8 cellular contexts compared by ENCODE assay signal in genomic region chr6:150865043-150865405, GRCh38. TPM values are rescaled to one million over a fixed set of nuclear protein-coding genes. Genes with fewer than 3 reads are reported as not detected.
DNase-seq lines count a peak whose midpoint lies in the region; ATAC-seq and TF ChIP-seq lines count a peak whose summit lies in the region.

No MANE protein-coding gene starts in this region.

- H3K27me3 ChIP-seq in right atrium auricular region: no peaks in the 10 kb centered on the region
- H3K27me3 ChIP-seq in aorta (ENCODE audit: control insufficient read depth in 1 of 2, insufficient read depth in 2 of 2, low read length in 1 of 2): no peaks in the 10 kb centered on the region

- H3K27ac ChIP-seq in right atrium auricular region (peak overlapping the region; percentile 88 to 95), aorta (ENCODE audit: low read depth in 1 of 2, low read length in 2 of 2) (peak overlapping the region; percentile 68 to 79)

- WGBS in aorta, 2 donors: 6 to 7% methylated on average over 5 of the region's 5 CpGs

- H3K9me3 ChIP-seq in right atrium auricular region (no peaks in the 10 kb centered on the region), aorta (ENCODE audit: control insufficient read depth, low read length) (no peaks in the 10 kb centered on the region)

- H3K36me3 Mint-ChIP-seq in memory B cell: peaks cover 2% of the 10 kb centered on the region

- H3K27me3 Mint-ChIP-seq in memory B cell: peaks cover 2% of the 10 kb centered on the region

- H3K4me1 Mint-ChIP-seq in memory B cell: peaks cover 14% of the 10 kb centered on the region

- in situ Hi-C loops in astrocyte of the cerebellum (cut with HindIII; ENCODE audit: low sequenced_read_pairs): no loop called here

- H3K4me3 Mint-ChIP-seq in memory B cell: peak overlapping the region; percentile 85

- H3K4me3 ChIP-seq in right atrium auricular region (peak overlapping the region; percentile 68 to 71), astrocyte of the cerebellum (ENCODE audit: low read depth, low read length) (peak overlapping the region; percentile 78), aorta (ENCODE audit: low read length in 2 of 2) (peak overlapping the region in 1 of 2 donors; percentile 81)

- H3K27ac Mint-ChIP-seq in memory B cell: no peak overlapping the region

- intact Hi-C loops in left cardiac atrium (cut with DNase I) (no loop called here), aorta (cut with DNase I) (no loop called here), head of caudate nucleus (cut with DNase I) (no loop called here)

- no peak for DNase-seq in right atrium auricular region (ENCODE audit: low spot score)
- DNase-seq in left cardiac atrium: no peak
- no peak for DNase-seq in astrocyte of the cerebellum (ENCODE audit: low read depth)
- no peak for DNase-seq in memory B cell (ENCODE audit: low spot score in 2 of 2)
- no peak for DNase-seq in aorta
- DNase-seq in head of caudate nucleus: no peak

- H3K9me3 Mint-ChIP-seq in memory B cell: no peaks in the 10 kb centered on the region

- H3K4me1 ChIP-seq in right atrium auricular region: peaks cover 0 to 14% of the 10 kb centered on the region in 2 donors
- H3K4me1 ChIP-seq in aorta (ENCODE audit: control insufficient read depth in 1 of 2, insufficient read depth in 2 of 2, low read length in 2 of 2): no peaks in the 10 kb centered on the region

- no peak for ATAC-seq in left cardiac atrium
- ATAC-seq in memory B cell (ENCODE audit: low read depth): no peak
- no peak for ATAC-seq in aorta (ENCODE audit: low FRiP score)
- no peak for ATAC-seq in GM21360 (IDR thresholded peaks at IDR 0.05; ENCODE audit: unreplicated experiment)
- ATAC-seq in GM21723 (IDR thresholded peaks at IDR 0.05; ENCODE audit: unreplicated experiment): no peak

- TF ChIP-seq CTCF in right atrium auricular region (IDR thresholded peaks at IDR 0.05) (no peak), astrocyte of the cerebellum (IDR thresholded peaks at IDR 0.05; ENCODE audit: low read depth, low read length, missing control alignments) (no peak)

- no peaks in the 10 kb centered on the region for H3K36me3 ChIP-seq in right atrium auricular region
- H3K36me3 ChIP-seq in aorta (ENCODE audit: control insufficient read depth in 1 of 2, insufficient read depth in 2 of 2, low read length in 1 of 2): no peaks in the 10 kb centered on the region

RNA-seq across cellular contexts. Expression of gene MTHFD1L, which starts 0.5 kb away (rescaled TPM):
- total RNA-seq in right atrium auricular region (10 to 100 TPM in 1 of 2 donors, 1 to 10 TPM in 1; 4.1 to 12.2 TPM), left cardiac atrium (10 to 100 TPM in 1 of 2 donors, 1 to 10 TPM in 1; 4.8 to 19.7 TPM), aorta (10 to 100 TPM; 65.3 to 65.8 TPM)
- polyA plus RNA-seq in aorta: 10 to 100 TPM; 20.4 to 46.2 TPM
